Comparison of ENCODE assay signal across 1 cellular context in genomic region chr12:1795785-1796514, GRCh38.
TF ChIP-seq lines count a peak whose summit lies in the region.

No MANE protein-coding gene starts in this region.

TF ChIP-seq in IMR-90, 13 proteins besides CTCF, POLR2A, EP300 and RAD21:
- TF ChIP-seq RFX5 (IDR thresholded peaks at IDR 0.05; ENCODE audit: low read depth, low read length), result no peak
- no peak for TF ChIP-seq NFE2L2 (IDR thresholded peaks at IDR 0.05; ENCODE audit: low read depth, low read length)
- no peak for TF ChIP-seq FOS (IDR thresholded peaks at IDR 0.05; ENCODE audit: low read depth, low read length)
- peak; percentile 88; the same call in 1 of the 2 replicates for TF ChIP-seq MAZ (IDR thresholded peaks at IDR 0.05; ENCODE audit: borderline replicate concordance, low read depth, low read length)
- TF ChIP-seq MAFK (IDR thresholded peaks at IDR 0.05; ENCODE audit: low read depth, low read length), result no peak
- peak; percentile 52; the same call in 1 of the 2 replicates for TF ChIP-seq MXI1 (IDR thresholded peaks at IDR 0.05; ENCODE audit: borderline replicate concordance, low read depth, low read length)
- TF ChIP-seq SMC3 (IDR thresholded peaks at IDR 0.05; ENCODE audit: low read depth, low read length), result peak; percentile 99
- no peak for TF ChIP-seq CEBPB (IDR thresholded peaks at IDR 0.05; ENCODE audit: low read depth, low read length)
- no peak for TF ChIP-seq ELK1 (IDR thresholded peaks at IDR 0.05; ENCODE audit: borderline replicate concordance, low read depth, low read length)
